ENCODE assay signal across 9 cellular contexts in the genomic region with DNA sequence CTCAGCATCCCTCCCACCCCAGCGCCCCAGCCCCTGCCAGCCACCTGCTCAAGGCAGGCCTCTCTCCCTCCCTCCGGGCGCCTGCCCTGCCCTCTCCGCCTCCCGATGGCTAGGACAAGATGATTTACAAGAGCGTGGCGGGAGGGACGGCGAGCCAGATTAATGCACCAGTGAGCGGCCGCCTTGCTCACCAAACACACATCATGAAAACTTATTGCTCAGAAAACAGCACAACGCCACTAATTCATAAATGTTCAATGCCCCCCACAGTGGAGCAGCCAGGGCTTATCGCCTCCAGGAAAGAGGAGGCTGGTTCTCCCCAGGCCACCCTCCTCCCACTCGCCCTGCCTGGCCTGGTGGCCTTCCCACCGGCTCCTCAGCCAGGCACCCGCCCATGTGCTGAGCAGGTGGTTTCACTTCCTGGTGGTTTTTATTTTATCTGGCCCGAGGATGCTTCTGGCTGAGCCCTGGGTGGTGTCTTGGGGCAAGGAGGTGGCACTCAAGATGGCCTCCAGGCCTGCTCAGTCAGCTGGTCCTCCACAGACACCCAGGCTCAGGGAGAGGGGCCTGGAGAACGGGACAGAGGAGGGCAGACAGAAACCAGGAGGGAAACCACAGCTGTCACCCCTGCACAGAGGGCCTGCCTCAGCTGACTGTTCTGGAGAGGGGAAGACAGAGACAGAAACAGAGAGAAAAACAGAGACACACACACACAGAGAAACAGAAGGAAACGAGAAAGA.
DNase-seq lines count a peak whose midpoint lies in the region; ATAC-seq and TF ChIP-seq lines count a peak whose summit lies in the region.
"Had no signal": no experiment of that assay in that cellular context is flagged by ENCODE, and none has a peak within 500 bp of the region (broad histone marks: within the 10 kb centered on the region; RNA-seq: fewer than 3 reads in every experiment).

No MANE protein-coding gene starts in this region.

- WGBS in gastroesophageal sphincter (ENCODE audit: low coverage in 1 of 2), 2 donors = 82 to 100% methylated on average over 2 to 3 of the region's 19 CpGs

- H3K4me3 ChIP-seq in gastroesophageal sphincter = no peak overlapping the region
- H3K4me3 ChIP-seq: skin epidermis had no signal

- TF ChIP-seq CTCF in gastroesophageal sphincter (IDR thresholded peaks at IDR 0.05) = no peak

- DNase-seq in activated CD4-positive, alpha-beta T cell treated with anti-CD3 and anti-CD28 coated beads for 48 hours = peak; percentile 27
- DNase-seq in activated CD4-positive, alpha-beta T cell treated with anti-CD3 and anti-CD28 coated beads, Interleukin-2, amount 50 U/mL, for 4 hours = no peak
- DNase-seq in T-cell (no peak), posterior vena cava (ENCODE audit: low spot score) (peak; percentile 85), SKM-1 treated with dmso at 0.1 percent for 144 hours (lab: John Stamatoyannopoulos, UW; ENCODE audit: unreplicated experiment) (no peak), ACHN (no peak)

- in situ Hi-C loops in ACHN (cut with HindIII; ENCODE audit: low pct_ligation_motif_present, low pct_unique_long_range_greater_than_20kb, low sequenced_read_pairs) = no loop called here

- H3K27ac Mint-ChIP-seq in T-cell = peak overlapping the region; percentile 3 to 9

- POLR2A ChIA-PET in T-cell (lab: Charles Lee) = no interaction called here

- H3K9me3 ChIP-seq in gastroesophageal sphincter = no peaks in the 10 kb centered on the region

- H3K36me3 Mint-ChIP-seq in T-cell = no peaks in the 10 kb centered on the region

- H3K4me1 Mint-ChIP-seq in T-cell = peaks cover 50 to 60% (median 52%) of the 10 kb centered on the region in 3 donors

- no peak for TF ChIP-seq EP300 in gastroesophageal sphincter (IDR thresholded peaks at IDR 0.05)

- H3K9me3 Mint-ChIP-seq in T-cell = no peaks in the 10 kb centered on the region

- peaks cover 12 to 30% of the 10 kb centered on the region in 2 donors for H3K27me3 Mint-ChIP-seq in T-cell

- peak overlapping the region in 2 of 3 donors; percentile 4 to 59 for H3K4me3 Mint-ChIP-seq in T-cell

- peaks cover 0 to 28% (median 13%) of the 10 kb centered on the region in 3 donors for H3K4me1 ChIP-seq in gastroesophageal sphincter

- no peaks in the 10 kb centered on the region for H3K27me3 ChIP-seq in gastroesophageal sphincter

- TF ChIP-seq POLR2A in gastroesophageal sphincter (IDR thresholded peaks at IDR 0.05) = no peak

- CTCF ChIA-PET in T-cell (lab: Charles Lee) = interaction anchor here in 1 of 2 donors (1.3 kb wide), 1 partner anchor 11 kb away, joined by 4 read pairs; no protein-coding TSS in a partner anchor

- no peaks in the 10 kb centered on the region for H3K36me3 ChIP-seq in gastroesophageal sphincter

- ATAC-seq in HG02852 (IDR thresholded peaks at IDR 0.05; ENCODE audit: unreplicated experiment) (peak; percentile 46), T-cell (replicated peaks in 1 of 4) (peak in 3 of 4 experiments; percentile 8 to 22 (median 13)), gastroesophageal sphincter (no peak)

- H3K27ac ChIP-seq in gastroesophageal sphincter = no peak overlapping the region

- intact Hi-C loops in posterior vena cava (cut with DNase I) = no loop called here

Comparison
In these comparisons a context has a peak if more than half of its experiments do, and no peak if none do; other contexts are left out.
1. DNase-seq: peak in activated CD4-positive, alpha-beta T cell treated with anti-CD3 and anti-CD28 coated beads for 48 hours (single experiment) and posterior vena cava (single experiment); none in activated CD4-positive, alpha-beta T cell treated with anti-CD3 and anti-CD28 coated beads, Interleukin-2, amount 50 U/mL, for 4 hours (0 of 2), T-cell (0 of 34), SKM-1 treated with dmso at 0.1 percent for 144 hours (single experiment) and ACHN (single experiment).